Comparison of ENCODE assay signal across 12 cellular contexts in the genomic region with DNA sequence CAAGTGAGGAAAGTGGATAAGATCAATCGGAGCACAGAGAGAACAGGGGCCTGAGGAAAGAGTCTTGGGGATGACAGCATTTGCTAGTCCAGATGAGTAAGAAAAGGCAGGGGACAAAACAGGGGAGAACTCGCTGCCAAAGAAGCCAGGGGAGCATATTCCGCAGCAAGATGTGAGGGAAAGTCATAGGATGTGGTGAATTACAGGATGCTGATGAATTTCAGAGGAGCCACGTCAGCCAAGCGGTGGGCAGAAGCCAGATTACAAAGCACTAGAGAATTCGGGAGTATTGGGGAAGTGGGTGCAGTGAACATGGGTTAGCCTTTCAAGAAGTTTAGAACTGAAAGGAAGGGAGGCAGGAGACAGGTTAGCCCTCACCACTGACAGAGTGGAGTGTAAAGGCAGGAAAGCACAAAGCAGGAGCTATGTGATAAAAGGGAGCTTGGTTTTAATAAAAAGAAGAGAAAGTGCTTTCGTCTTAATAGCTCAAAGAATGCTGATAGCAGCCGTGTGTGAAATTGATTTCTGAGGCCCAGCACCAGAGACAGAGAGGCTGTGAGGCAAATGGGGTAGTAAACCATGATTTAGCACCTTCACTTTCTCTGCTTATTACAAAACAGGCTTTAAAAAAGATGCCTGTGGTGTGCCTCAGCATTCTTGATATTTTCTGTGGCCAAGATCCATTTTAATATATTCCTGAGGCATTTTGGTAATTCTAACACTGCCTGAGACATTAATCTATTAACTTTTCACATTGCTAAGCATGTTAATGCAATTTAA. TPM values are rescaled to one million over a fixed set of nuclear protein-coding genes. Genes with fewer than 3 reads are reported as not detected.
DNase-seq lines count a peak whose midpoint lies in the region; TF ChIP-seq lines count a peak whose summit lies in the region.
"Had no signal": no experiment of that assay in that cellular context is flagged by ENCODE, and none has a peak within 500 bp of the region (broad histone marks: within the 10 kb centered on the region; RNA-seq: fewer than 3 reads in every experiment).

No MANE protein-coding gene starts in this region.

- DNase-seq in DMS 273 (lab: John Stamatoyannopoulos, UW; ENCODE audit: unreplicated experiment), result peak; percentile 3
- DNase-seq in DMS 273 treated with DMSO at 0.1 percent for 48 hours (lab: John Stamatoyannopoulos, UW), result no peak
- DNase-seq in brain microvascular endothelial cell, result peak; percentile 99
- peak; percentile 58 for DNase-seq in left kidney (ENCODE audit: low read depth, low spot score)
- no peak for DNase-seq in transverse colon
- DNase-seq in cortex of kidney (lab: John Stamatoyannopoulos, UW), result no peak
- no peak for DNase-seq in NCI-H2081 treated with DMSO at 0.1 percent for 48 hours (lab: John Stamatoyannopoulos, UW)
- no peak for DNase-seq in ecto neural progenitor cell (ENCODE audit: low spot score)
- DNase-seq: activated T-cell treated with anti-CD3 and anti-CD28 coated beads, Interleukin-2, amount 50 U/mL, for 24 hours; retina; thyroid gland had no signal

- H3K4me1 ChIP-seq in transverse colon, result peaks cover 0 to 4% (median 0%) of the 10 kb centered on the region in 4 donors
- H3K4me1 ChIP-seq: thyroid gland had no signal

- no peaks in the 10 kb centered on the region for H3K9me3 ChIP-seq in transverse colon
- H3K9me3 ChIP-seq: thyroid gland had no signal

- H3K27ac ChIP-seq in brain microvascular endothelial cell, result peak overlapping the region; percentile 96
- peak overlapping the region; percentile 19 to 66 (median 44) for H3K27ac ChIP-seq in transverse colon
- H3K27ac ChIP-seq: 22Rv1 had no signal

- no peak overlapping the region for H3K4me3 ChIP-seq in brain microvascular endothelial cell (ENCODE audit: low read depth, low read length)
- H3K4me3 ChIP-seq in transverse colon, result no peak overlapping the region
- H3K4me3 ChIP-seq: thyroid gland had no signal

- TF ChIP-seq CTCF in brain microvascular endothelial cell (IDR thresholded peaks at IDR 0.05; ENCODE audit: low read depth, low read length, missing control alignments), result no peak
- no peak for TF ChIP-seq CTCF in transverse colon (IDR thresholded peaks at IDR 0.05)

- intact Hi-C loops in transverse colon (cut with DNase I; ENCODE audit: low total_unique reads), result no loop called here

- H3K27me3 ChIP-seq in brain microvascular endothelial cell (replicated peaks), result no peaks in the 10 kb centered on the region
- no peaks in the 10 kb centered on the region for H3K27me3 ChIP-seq in transverse colon
- H3K27me3 ChIP-seq: thyroid gland had no signal

- no peaks in the 10 kb centered on the region for H3K36me3 ChIP-seq in brain microvascular endothelial cell (replicated peaks)
- no peaks in the 10 kb centered on the region for H3K36me3 ChIP-seq in transverse colon
- H3K36me3 ChIP-seq: thyroid gland had no signal

- no peak for TF ChIP-seq POLR2A in transverse colon (IDR thresholded peaks at IDR 0.05)

- in situ Hi-C loops in brain microvascular endothelial cell (cut with HindIII; ENCODE audit: low pct_ligation_motif_present, low sequenced_read_pairs), result no loop called here
- in situ Hi-C loops in transverse colon (cut with MboI; ENCODE audit: low pct_ligation_motif_present in 1 of 4, low pct_unique_long_range_greater_than_20kb in 1 of 4, low sequenced_read_pairs in 3 of 4), result no loop called here

- 54 to 58% methylated on average over 8 of the region's 8 CpGs for WGBS in transverse colon (ENCODE audit: low coverage in 1 of 2), 2 donors

- no peak for TF ChIP-seq EP300 in transverse colon (IDR thresholded peaks at IDR 0.05; ENCODE audit: low read depth)

RNA-seq across cellular contexts. Expression of gene ADAMTSL1, which starts 16.8 kb away (rescaled TPM):
- total RNA-seq in transverse colon, result 10 to 100 TPM; 13.3 to 39.7 (median 27.2) TPM

Comparison
In these comparisons a context has a peak if more than half of its experiments do, and no peak if none do; other contexts are left out.
1. DNase-seq: peak in DMS 273 (single experiment), brain microvascular endothelial cell (single experiment) and left kidney (single experiment); none in DMS 273 treated with DMSO at 0.1 percent for 48 hours (single experiment), transverse colon (single experiment), cortex of kidney (single experiment), NCI-H2081 treated with DMSO at 0.1 percent for 48 hours (single experiment) and ecto neural progenitor cell (single experiment).